15 cellular contexts compared by ENCODE assay signal in the genomic region with DNA sequence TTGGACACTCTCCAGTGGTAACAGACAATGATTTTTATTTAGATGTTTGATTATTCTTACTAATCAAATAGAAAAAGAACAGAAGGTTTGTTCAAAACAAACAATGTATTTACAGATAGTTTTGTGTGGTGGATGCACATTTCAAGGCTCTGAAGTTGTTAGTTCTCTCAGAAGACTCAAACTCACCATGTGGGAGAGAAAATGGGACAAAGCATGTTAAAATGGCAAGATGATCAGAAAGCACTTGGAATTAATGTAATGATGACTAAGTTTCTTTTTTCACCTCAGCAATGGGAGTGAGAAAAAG.
DNase-seq lines count a peak whose midpoint lies in the region; ATAC-seq, FAIRE-seq and TF ChIP-seq lines count a peak whose summit lies in the region.
"Had no signal": no experiment of that assay in that cellular context is flagged by ENCODE, and none has a peak within 500 bp of the region (broad histone marks: within the 10 kb centered on the region; RNA-seq: fewer than 3 reads in every experiment).

No MANE protein-coding gene starts in this region.

- H3K4me3 ChIP-seq in adrenal gland (no peak overlapping the region), lower lobe of right lung (no peak overlapping the region)
- H3K4me3 ChIP-seq: skin epidermis had no signal

- TF ChIP-seq CTCF in D721Med (IDR thresholded peaks at IDR 0.05; ENCODE audit: insufficient read depth, missing control alignments) = no peak
- TF ChIP-seq CTCF in adrenal gland (IDR thresholded peaks at IDR 0.05) = no peak
- no peak for TF ChIP-seq CTCF in lower lobe of right lung (IDR thresholded peaks at IDR 0.05)

- intact Hi-C loops in adrenal gland (cut with DNase I) = no loop called here
- intact Hi-C loops in lower lobe of right lung (cut with DNase I) = no loop called here

- H3K27me3 ChIP-seq in adrenal gland = no peaks in the 10 kb centered on the region
- H3K27me3 ChIP-seq in lower lobe of right lung (ENCODE audit: low read depth) = no peaks in the 10 kb centered on the region

- H3K36me3 ChIP-seq in adrenal gland (replicated peaks in 1 of 2) (no peaks in the 10 kb centered on the region), lower lobe of right lung (no peaks in the 10 kb centered on the region)

- TF ChIP-seq POLR2A in adrenal gland (IDR thresholded peaks at IDR 0.05) = no peak

- peaks cover 31 to 38% of the 10 kb centered on the region in 2 donors for H3K4me1 ChIP-seq in adrenal gland (replicated peaks in 1 of 2)
- H3K4me1 ChIP-seq in lower lobe of right lung = peaks cover 23% of the 10 kb centered on the region

- no peaks in the 10 kb centered on the region for H3K9me3 ChIP-seq in adrenal gland (replicated peaks in 1 of 3)
- H3K9me3 ChIP-seq in lower lobe of right lung = no peaks in the 10 kb centered on the region

- peak; percentile 73 for FAIRE-seq in D721Med (lab: Jason Lieb, UNC)
- FAIRE-seq: endothelial cell of umbilical vein, keratinocyte had no signal

- ATAC-seq in lower lobe of right lung = no peak
- no peak for ATAC-seq in GM19351 (IDR thresholded peaks at IDR 0.05; ENCODE audit: unreplicated experiment)

- DNase-seq in D721Med (ENCODE audit: insufficient read length, low spot score) (no peak), adrenal gland (no peak), lower lobe of right lung (no peak), putamen (ENCODE audit: low spot score) (peak; percentile 72), GF-D8 (lab: John Stamatoyannopoulos, UW) (no peak), NCI-H1436 (lab: John Stamatoyannopoulos, UW) (no peak), NCI-H524 (lab: John Stamatoyannopoulos, UW) (no peak)
- DNase-seq: activated CD4-positive, CD25-positive, alpha-beta regulatory T cell treated with anti-CD3 and anti-CD28 coated beads, Interleukin-2, amount 50 U/mL, for 72 hours; activated CD8-positive, alpha-beta memory T cell treated with anti-CD3 and anti-CD28 coated beads, Interleukin-2, amount 50 U/mL, for 48 hours; activated naive CD4-positive, alpha-beta T cell treated with anti-CD3 and anti-CD28 coated beads, Interleukin-2, amount 10 ng/mL, durations not matched to agents 7 days and 5 days; AML-193 had no signal

- H3K27ac ChIP-seq in adrenal gland (peak overlapping the region in 3 of 5 donors; percentile 57 to 67 (median 66)), lower lobe of right lung (peak overlapping the region; percentile 37)
